ENCODE assay signal across 21 cellular contexts in genomic region chrX:119643696-119644095, GRCh38. TPM values are rescaled to one million over a fixed set of nuclear protein-coding genes. Genes with fewer than 3 reads are reported as not detected.
A peak's percentile ranks its signal among the peaks of the same experiment; 100 is the strongest.
DNase-seq lines count a peak whose midpoint lies in the region; ATAC-seq and TF ChIP-seq lines count a peak whose summit lies in the region.
"Had no signal": no experiment of that assay in that cellular context is flagged by ENCODE, and none has a peak within 500 bp of the region (broad histone marks: within the 10 kb centered on the region; RNA-seq: fewer than 3 reads in every experiment).

No MANE protein-coding gene starts in this region.

- no peak overlapping the region for H3K9ac ChIP-seq in BLaER1
- H3K9ac ChIP-seq: KMS-11 had no signal

- peaks cover 65% of the 10 kb centered on the region for H3K36me3 Mint-ChIP-seq in CD4-positive, CD25-positive, alpha-beta regulatory T cell
- H3K36me3 Mint-ChIP-seq in progenitor cell of endocrine pancreas (ENCODE audit: insufficient read depth), result no peaks in the 10 kb centered on the region

- no peaks in the 10 kb centered on the region for H3K27me3 ChIP-seq in BLaER1
- no peaks in the 10 kb centered on the region for H3K27me3 ChIP-seq in CD4-positive, CD25-positive, alpha-beta regulatory T cell (ENCODE audit: control insufficient read depth, insufficient read depth, low read length)

- no peaks in the 10 kb centered on the region for H3K9me3 Mint-ChIP-seq in CD4-positive, CD25-positive, alpha-beta regulatory T cell
- peaks cover 4% of the 10 kb centered on the region for H3K9me3 Mint-ChIP-seq in progenitor cell of endocrine pancreas (ENCODE audit: low read depth)
- H3K9me3 Mint-ChIP-seq: CD8-positive, alpha-beta memory T cell had no signal

- TF ChIP-seq CTCF in progenitor cell of endocrine pancreas (IDR thresholded peaks at IDR 0.05; ENCODE audit: unreplicated experiment), result no peak

- H3K9me3 ChIP-seq in BLaER1, result no peaks in the 10 kb centered on the region
- no peaks in the 10 kb centered on the region for H3K9me3 ChIP-seq in CD4-positive, CD25-positive, alpha-beta regulatory T cell (ENCODE audit: control insufficient read depth in 2 of 2, low read length in 2 of 2)

- no peak for DNase-seq in CD4-positive, CD25-positive, alpha-beta regulatory T cell
- DNase-seq in cerebellum (ENCODE audit: low spot score) (peak; percentile 48), progenitor cell of endocrine pancreas (ENCODE audit: low spot score, unreplicated experiment) (no peak), cerebellar nuclear complex (lab: John Stamatoyannopoulos, UW) (no peak), NCI-H524 treated with DMSO at 0.1 percent for 48 hours (lab: John Stamatoyannopoulos, UW) (no peak)
- DNase-seq: Calu3; CD8-positive, alpha-beta memory T cell; DMS153; IMR-90; NCI-H1105; NCI-H146; NCI-H2029; NCI-H345; NCI-H526; PC-3; RPMI8226; SHP77; SW 1271 had no signal

- ATAC-seq in CD4-positive, CD25-positive, alpha-beta regulatory T cell (ENCODE audit: low read depth in 2 of 2), result no peak
- no peak for ATAC-seq in GM18511 (IDR thresholded peaks at IDR 0.05; ENCODE audit: unreplicated experiment)
- ATAC-seq: PC-3 had no signal

- H3K27ac ChIP-seq in BLaER1, result no peak overlapping the region
- H3K27ac ChIP-seq in CD4-positive, CD25-positive, alpha-beta regulatory T cell (ENCODE audit: insufficient read depth, low read length, poor library complexity, severe bottlenecking), result no peak overlapping the region
- H3K27ac ChIP-seq: KMS-11 had no signal

- peak overlapping the region in 2 of 3 donors; percentile 12 to 17 for H3K27ac Mint-ChIP-seq in CD4-positive, CD25-positive, alpha-beta regulatory T cell
- peak overlapping the region; percentile 29 for H3K27ac Mint-ChIP-seq in progenitor cell of endocrine pancreas

- peaks cover 10 to 64% (median 19%) of the 10 kb centered on the region in 4 donors for H3K4me1 Mint-ChIP-seq in CD4-positive, CD25-positive, alpha-beta regulatory T cell
- no peaks in the 10 kb centered on the region for H3K4me1 Mint-ChIP-seq in progenitor cell of endocrine pancreas (ENCODE audit: low read depth)

- H3K4me1 ChIP-seq in BLaER1, result peaks cover 58% of the 10 kb centered on the region
- peaks cover 21% of the 10 kb centered on the region for H3K4me1 ChIP-seq in CD4-positive, CD25-positive, alpha-beta regulatory T cell (ENCODE audit: control insufficient read depth, insufficient read depth, low read length, poor library complexity, severe bottlenecking)

- peak overlapping the region in 1 of 4 donors; percentile 48 for H3K4me3 Mint-ChIP-seq in CD4-positive, CD25-positive, alpha-beta regulatory T cell
- no peak overlapping the region for H3K4me3 Mint-ChIP-seq in progenitor cell of endocrine pancreas (ENCODE audit: low read depth)
- H3K4me3 Mint-ChIP-seq: CD8-positive, alpha-beta memory T cell had no signal

- peak overlapping the region; percentile 25 for H3K4me2 ChIP-seq in BLaER1
- H3K4me2 ChIP-seq: KMS-11 had no signal

- peaks cover 50% of the 10 kb centered on the region; the same call in 1 of the 2 replicates for H4K20me1 ChIP-seq in BLaER1

- H3K4me3 ChIP-seq in BLaER1, result no peak overlapping the region
- no peak overlapping the region for H3K4me3 ChIP-seq in CD4-positive, CD25-positive, alpha-beta regulatory T cell (ENCODE audit: low read depth, low read length)

- no peaks in the 10 kb centered on the region for H3K27me3 Mint-ChIP-seq in CD4-positive, CD25-positive, alpha-beta regulatory T cell
- no peaks in the 10 kb centered on the region for H3K27me3 Mint-ChIP-seq in progenitor cell of endocrine pancreas
- H3K27me3 Mint-ChIP-seq: CD8-positive, alpha-beta memory T cell had no signal

- peaks cover 93% of the 10 kb centered on the region for H3K36me3 ChIP-seq in BLaER1
- H3K36me3 ChIP-seq in CD4-positive, CD25-positive, alpha-beta regulatory T cell (ENCODE audit: control insufficient read depth, insufficient read depth, low read length), result peaks cover 67% of the 10 kb centered on the region

RNA-seq across cellular contexts. Expression of gene NKRF, which starts 37.5 kb away (rescaled TPM):
- 14.1 TPM for total RNA-seq in CD4-positive, CD25-positive, alpha-beta regulatory T cell
- polyA plus RNA-seq in CD4-positive, CD25-positive, alpha-beta regulatory T cell, result 1 to 10 TPM; 3.4 to 6.9 (median 6.2) TPM
- total RNA-seq in cerebellum (13.8 TPM), progenitor cell of endocrine pancreas (11.7 and 12.5 TPM in 2 replicates)

RNA-seq across cellular contexts. Expression of gene SEPTIN6, which starts 49.3 kb away (rescaled TPM):
- 290 TPM for total RNA-seq in CD4-positive, CD25-positive, alpha-beta regulatory T cell
- 100 to 1,000 TPM; 144 to 201 (median 191) TPM for polyA plus RNA-seq in CD4-positive, CD25-positive, alpha-beta regulatory T cell
- total RNA-seq in cerebellum (45.1 TPM), progenitor cell of endocrine pancreas (37.1 and 40.2 TPM in 2 replicates)
